ENCODE assay signal across 20 cellular contexts in genomic region chr17:82356028-82356427, GRCh38. TPM values are rescaled to one million over a fixed set of nuclear protein-coding genes. Genes with fewer than 3 reads are reported as not detected.
DNase-seq lines count a peak whose midpoint lies in the region; ATAC-seq and TF ChIP-seq lines count a peak whose summit lies in the region.
"Had no signal": no experiment of that assay in that cellular context is flagged by ENCODE, and none has a peak within 500 bp of the region (broad histone marks: within the 10 kb centered on the region; RNA-seq: fewer than 3 reads in every experiment).

No MANE protein-coding gene starts in this region.

- H3K4me1 ChIP-seq in lower lobe of right lung (peaks cover 9% of the 10 kb centered on the region), tibial artery (peaks cover 0 to 16% (median 4%) of the 10 kb centered on the region in 4 donors)

- H3K27me3 ChIP-seq in lower lobe of right lung (ENCODE audit: low read depth), result peaks cover 28% of the 10 kb centered on the region
- peaks cover 0 to 47% of the 10 kb centered on the region in 2 donors for H3K27me3 ChIP-seq in tibial artery
- H3K27me3 ChIP-seq: ascending aorta had no signal

- H3K9me3 ChIP-seq in lower lobe of right lung (no peaks in the 10 kb centered on the region), tibial artery (no peaks in the 10 kb centered on the region)
- H3K9me3 ChIP-seq: ascending aorta had no signal

- TF ChIP-seq CTCF in 22Rv1 (IDR thresholded peaks at IDR 0.05) (no peak), RWPE1 (conservative IDR thresholded peaks at IDR 0.05; ENCODE audit: low read depth) (no peak), lower lobe of right lung (IDR thresholded peaks at IDR 0.05) (no peak), tibial artery (IDR thresholded peaks at IDR 0.05) (no peak)

- POLR2A ChIA-PET in RWPE1 (lab: Yijun Ruan, JAX; ENCODE audit: low non-redundant PET), result interaction anchor here (0.6 kb wide), 1 partner anchor 22 kb away, joined by 3 read pairs; the partner anchor contains the start of gene SECTM1

- intact Hi-C loops in lower lobe of right lung (cut with DNase I), result no loop called here
- intact Hi-C loops in tibial artery (cut with DNase I; ENCODE audit: low total_unique reads), result loop anchor here (5.0 kb wide), 1 partner anchor 56 kb away; no protein-coding TSS in a partner anchor

- ATAC-seq in lower lobe of right lung (peak; percentile 84 to 87), GM18868 (IDR thresholded peaks at IDR 0.05; ENCODE audit: unreplicated experiment) (no peak)
- ATAC-seq: sciatic nerve had no signal

- H3K4me3 ChIP-seq in lower lobe of right lung (peak overlapping the region; percentile 23), tibial artery (no peak overlapping the region)
- H3K4me3 ChIP-seq: ascending aorta had no signal

- peak; percentile 83 for DNase-seq in RWPE1 (ENCODE audit: low spot score)
- peak; percentile 55 for DNase-seq in epithelial cell of prostate (ENCODE audit: low read depth, low spot score)
- peak; percentile 81 for DNase-seq in lower lobe of right lung
- no peak for DNase-seq in tibial artery
- no peak for DNase-seq in OCI-M1 (lab: John Stamatoyannopoulos, UW)
- no peak for DNase-seq in NCI-H2196 (lab: John Stamatoyannopoulos, UW; ENCODE audit: unreplicated experiment)
- DNase-seq: activated CD4-positive, CD25-positive, alpha-beta regulatory T cell treated with anti-CD3 and anti-CD28 coated beads, Interleukin-2, amount 50 U/mL, for 72 hours; CD4-positive, alpha-beta T cell; mesenchymal stem cell; NCI-H2029; NCI-H82; stimulated activated CD4-positive, alpha-beta T cell treated with anti-CD3 and anti-CD28 coated beads, Interleukin-4, amount 100 ng/mL, for 1 hour; stimulated activated CD8-positive, alpha-beta memory T cell treated with anti-CD3 and anti-CD28 coated beads, Interleukin-4, amount 100 ng/mL, for 48 hours had no signal

- CTCF ChIA-PET in RWPE1 (lab: Yijun Ruan, JAX), result interaction anchor here (0.6 to 1.5 kb wide), 3 partner anchors 15 to 409 kb away, joined by 3 to 5 read pairs (median 3); no protein-coding TSS in a partner anchor

- peak overlapping the region; percentile 59 for H3K27ac ChIP-seq in 22Rv1
- H3K27ac ChIP-seq in RWPE1, result peak overlapping the region; percentile 67
- peak overlapping the region; percentile 54 for H3K27ac ChIP-seq in epithelial cell of prostate
- H3K27ac ChIP-seq in lower lobe of right lung, result peak overlapping the region; percentile 67
- no peak overlapping the region for H3K27ac ChIP-seq in tibial artery
- H3K27ac ChIP-seq: ascending aorta had no signal

- H3K36me3 ChIP-seq in lower lobe of right lung (no peaks in the 10 kb centered on the region), tibial artery (no peaks in the 10 kb centered on the region)
- H3K36me3 ChIP-seq: ascending aorta had no signal

RNA-seq across cellular contexts. Expression of gene TEX19, which starts 3.0 kb away (rescaled TPM):
- total RNA-seq in lower lobe of right lung, result not detected
- total RNA-seq: ascending aorta; CD4-positive, alpha-beta T cell; Daoy; dermis microvascular lymphatic vessel endothelial cell; sciatic nerve; temporal lobe had no signal

RNA-seq across cellular contexts. Expression of gene UTS2R, which starts 15.5 kb away (rescaled TPM):
- total RNA-seq in lower lobe of right lung, result not detected
- total RNA-seq: ascending aorta; CD4-positive, alpha-beta T cell; Daoy; dermis microvascular lymphatic vessel endothelial cell; sciatic nerve; temporal lobe had no signal

RNA-seq across cellular contexts. Expression of gene SECTM1, which starts 22.5 kb away (rescaled TPM):
- 44.5 TPM for total RNA-seq in lower lobe of right lung

RNA-seq across cellular contexts. Expression of gene CD7, which starts 38.6 kb away (rescaled TPM):
- 7.1 TPM for total RNA-seq in lower lobe of right lung
- total RNA-seq: Daoy, dermis microvascular lymphatic vessel endothelial cell, temporal lobe had no signal

Comparison
In these comparisons a context has a peak if more than half of its experiments do, and no peak if none do; other contexts are left out.
1. H3K27ac ChIP-seq: peak in 22Rv1 (single experiment), RWPE1 (single experiment), epithelial cell of prostate (single experiment) and lower lobe of right lung (single experiment); none in tibial artery (0 of 2).
2. DNase-seq: peak in RWPE1 (single experiment), epithelial cell of prostate (single experiment) and lower lobe of right lung (single experiment); none in tibial artery (0 of 2), OCI-M1 (single experiment) and NCI-H2196 (single experiment).